ENCODE assay signal across 27 cellular contexts in the genomic region with DNA sequence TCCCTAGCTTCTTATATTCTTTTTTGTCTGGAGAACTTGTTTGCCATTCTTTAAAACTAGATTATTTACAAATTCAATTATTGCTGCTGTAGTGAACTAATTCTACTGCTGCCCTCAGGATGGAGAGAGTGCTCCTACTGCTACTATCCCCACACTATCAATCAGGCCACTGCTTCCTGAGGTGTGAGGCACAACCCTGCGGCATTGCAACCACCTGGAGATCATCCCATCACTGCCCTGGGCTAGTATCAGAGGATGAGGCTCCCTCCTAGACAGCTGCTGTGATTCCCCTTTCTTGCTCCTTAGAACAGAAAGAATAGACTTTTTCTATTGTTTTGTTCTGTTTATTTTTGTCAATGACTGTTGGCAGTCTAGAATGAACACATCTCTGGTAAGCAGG.
"Had no signal": no experiment of that assay in that cellular context is flagged by ENCODE, and none has a peak within 500 bp of the region (broad histone marks: within the 10 kb centered on the region; RNA-seq: fewer than 3 reads in every experiment).

No MANE protein-coding gene starts in this region.

- H3K27ac ChIP-seq: left ventricle myocardium inferior, pancreas, prostate gland, skin epidermis, stomach, testis, thyroid gland, transverse colon, upper lobe of right lung had no signal

- H3K27ac Mint-ChIP-seq: immature natural killer cell; naive thymus-derived CD4-positive, alpha-beta T cell; natural killer cell treated with Interleukin-12 subunit alpha and Interleukin-12 subunit beta and Interleukin-15 and Interleukin-18, amount 100 ng/mL, for 72 hours; stimulated activated naive B cell treated with anti-CD40 and anti-IgM and Interleukin-4, amounts not matched to agents 10 μg/mL and 1 μg/mL and 100 μg/mL, for 72 hours had no signal

- H3K36me3 ChIP-seq: left ventricle myocardium inferior, pancreas, prostate gland, stomach, thyroid gland, transverse colon, upper lobe of right lung had no signal

- H3K4me3 Mint-ChIP-seq: immature natural killer cell; naive thymus-derived CD4-positive, alpha-beta T cell; natural killer cell treated with Interleukin-12 subunit alpha and Interleukin-12 subunit beta and Interleukin-15 and Interleukin-18, amount 100 ng/mL, for 72 hours; stimulated activated naive B cell treated with anti-CD40 and anti-IgM and Interleukin-4, amounts not matched to agents 10 μg/mL and 1 μg/mL and 100 μg/mL, for 72 hours had no signal

- H3K4me1 ChIP-seq: left ventricle myocardium inferior, pancreas, prostate gland, stomach, testis, thyroid gland, transverse colon, upper lobe of right lung had no signal

- H3K36me3 Mint-ChIP-seq: immature natural killer cell; naive thymus-derived CD4-positive, alpha-beta T cell; stimulated activated naive B cell treated with anti-CD40 and anti-IgM and Interleukin-4, amounts not matched to agents 10 μg/mL and 1 μg/mL and 100 μg/mL, for 72 hours had no signal

- H3K9me3 ChIP-seq: mucosa of descending colon, pancreas, prostate gland, stomach, testis, thyroid gland, transverse colon, upper lobe of right lung had no signal

- H3K27me3 ChIP-seq: pancreas, stomach, testis, thyroid gland, transverse colon, upper lobe of right lung had no signal

- H3K27me3 Mint-ChIP-seq: naive thymus-derived CD4-positive, alpha-beta T cell; natural killer cell treated with Interleukin-12 subunit alpha and Interleukin-12 subunit beta and Interleukin-15 and Interleukin-18, amount 100 ng/mL, for 72 hours; stimulated activated naive B cell treated with anti-CD40 and anti-IgM and Interleukin-4, amounts not matched to agents 10 μg/mL and 1 μg/mL and 100 μg/mL, for 72 hours had no signal

- ATAC-seq: mucosa of descending colon; naive thymus-derived CD4-positive, alpha-beta T cell; natural killer cell treated with Interleukin-12 subunit alpha and Interleukin-12 subunit beta and Interleukin-15 and Interleukin-18, amount 100 ng/mL, for 72 hours; pancreas; right cardiac atrium; sciatic nerve; stimulated activated naive B cell treated with anti-CD40 and anti-IgM and Interleukin-4, amounts not matched to agents 10 μg/mL and 1 μg/mL and 100 μg/mL, for 72 hours; stimulated activated naive CD8-positive, alpha-beta T cell treated with anti-CD3 and anti-CD28 coated beads, Interleukin-15, Interleukin-2, amounts not matched to agents 100 U/mL and 50 U/mL, for 24 hours; upper lobe of right lung had no signal

- H3K4me3 ChIP-seq: left ventricle myocardium inferior, lung, mucosa of descending colon, pancreas, prostate gland, skin epidermis, stomach, testis, thyroid gland, transverse colon, upper lobe of right lung had no signal

- H3K4me1 Mint-ChIP-seq: immature natural killer cell; naive thymus-derived CD4-positive, alpha-beta T cell; stimulated activated naive B cell treated with anti-CD40 and anti-IgM and Interleukin-4, amounts not matched to agents 10 μg/mL and 1 μg/mL and 100 μg/mL, for 72 hours had no signal

- DNase-seq: hypothalamus; immature natural killer cell; left ventricle myocardium inferior; midbrain; mucosa of descending colon; naive thymus-derived CD4-positive, alpha-beta T cell; nucleus accumbens; pancreas; posterior cingulate gyrus; retina; right cardiac atrium; stimulated activated CD4-positive, alpha-beta T cell treated with anti-CD3 and anti-CD28 coated beads, Interleukin-12 subunit alpha, Interleukin-12 subunit beta, amount 100 ng/mL, for 4 hours; stimulated activated CD4-positive, alpha-beta T cell treated with anti-CD3 and anti-CD28 coated beads, Interleukin-15, amount 100 ng/mL, for 24 hours; stimulated activated CD4-positive, alpha-beta T cell treated with anti-CD3 and anti-CD28 coated beads, Interleukin-2, amount 100 ng/mL, for 24 hours; stimulated activated CD4-positive, alpha-beta T cell treated with anti-CD3 and anti-CD28 coated beads, Interleukin-4, amount 100 ng/mL, for 1 hour; stimulated activated naive B cell treated with anti-CD40 and anti-IgM and Interleukin-4, amounts not matched to agents 10 μg/mL and 1 μg/mL and 100 μg/mL, for 72 hours; stimulated activated naive CD8-positive, alpha-beta T cell treated with anti-CD3 and anti-CD28 coated beads, Interleukin-15, Interleukin-2, amounts not matched to agents 100 U/mL and 50 U/mL, for 24 hours; stomach; testis; thyroid gland; transverse colon; upper lobe of right lung had no signal
